1 cellular context compared by ENCODE assay signal in the genomic region with DNA sequence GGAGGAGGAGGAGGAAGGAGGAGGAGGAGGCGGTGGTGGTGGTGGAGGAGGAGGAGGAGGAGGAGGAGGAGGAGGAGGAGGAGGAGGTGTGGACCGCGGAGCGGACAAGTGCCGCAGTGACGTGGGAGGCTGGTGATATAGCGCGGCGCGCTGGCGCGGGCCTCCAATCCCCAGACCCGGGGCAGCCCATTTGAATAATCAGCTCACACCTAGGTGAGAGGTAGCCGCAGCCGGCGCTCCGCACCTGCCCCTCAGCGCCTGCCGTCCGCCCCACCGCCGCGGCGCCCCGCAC.
A peak's percentile ranks its signal among the peaks of the same experiment; 100 is the strongest.
TF ChIP-seq lines count a peak whose summit lies in the region.

No MANE protein-coding gene starts in this region.

TF ChIP-seq in HepG2, 621 proteins besides CTCF, POLR2A, EP300 and RAD21 (continued from another document and continues in another):
- TF ChIP-seq, protein P1, sequence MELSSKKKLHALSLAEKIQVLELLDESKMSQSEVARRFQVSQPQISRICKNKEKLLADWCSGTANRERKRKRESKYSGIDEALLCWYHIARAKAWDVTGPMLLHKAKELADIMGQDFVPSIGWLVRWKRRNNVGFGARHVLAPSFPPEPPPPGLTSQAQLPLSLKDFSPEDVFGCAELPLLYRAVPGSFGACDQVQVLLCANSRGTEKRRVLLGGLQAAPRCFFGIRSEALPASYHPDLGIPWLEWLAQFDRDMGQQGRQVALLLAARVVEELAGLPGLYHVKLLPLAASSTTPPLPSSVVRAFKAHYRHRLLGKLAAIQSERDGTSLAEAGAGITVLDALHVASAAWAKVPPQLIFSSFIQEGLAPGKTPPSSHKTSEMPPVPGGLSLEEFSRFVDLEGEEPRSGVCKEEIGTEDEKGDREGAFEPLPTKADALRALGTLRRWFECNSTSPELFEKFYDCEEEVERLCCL (CRISPR knock-in tag; IDR thresholded peaks at IDR 0.05; ENCODE audit: borderline replicate concordance): no peak
- TF ChIP-seq KDM2A (CRISPR knock-in tag; IDR thresholded peaks at IDR 0.05; ENCODE audit: borderline replicate concordance, low read depth) (no peak), NR2F6 (IDR thresholded peaks at IDR 0.05) (no peak), NR2F6 (CRISPR knock-in tag; IDR thresholded peaks at IDR 0.05) (no peak), KMT2B (CRISPR knock-in tag; IDR thresholded peaks at IDR 0.05) (no peak; the same call in 1 of the 2 replicates), TBL1XR1 (IDR thresholded peaks at IDR 0.05; ENCODE audit: borderline replicate concordance, low read length, partially characterized antibody) (no peak), KDM6A (CRISPR knock-in tag; IDR thresholded peaks at IDR 0.05; ENCODE audit: low read depth) (no peak), NR2F2 (IDR thresholded peaks at IDR 0.05; ENCODE audit: borderline replicate concordance, low read depth) (no peak), ZNF225 (CRISPR knock-in tag; IDR thresholded peaks at IDR 0.05) (no peak), KIAA2018 (CRISPR knock-in tag; IDR thresholded peaks at IDR 0.05; ENCODE audit: borderline replicate concordance) (no peak), ZNF496 (CRISPR knock-in tag; IDR thresholded peaks at IDR 0.05; ENCODE audit: insufficient replicate concordance) (no peak), HHEX (CRISPR knock-in tag; IDR thresholded peaks at IDR 0.05) (no peak), BRD4 (CRISPR knock-in tag; IDR thresholded peaks at IDR 0.05) (0 out of 2 replicates have a peak, but pooled peaks have one; percentile 14), TMF1 (CRISPR knock-in tag; IDR thresholded peaks at IDR 0.05; ENCODE audit: low read depth) (peak; percentile 72), ZNF431 (CRISPR knock-in tag; IDR thresholded peaks at IDR 0.05; ENCODE audit: borderline replicate concordance, low read depth) (no peak), PAX8 (CRISPR knock-in tag; IDR thresholded peaks at IDR 0.05; ENCODE audit: borderline replicate concordance) (no peak), ZNF468 (CRISPR knock-in tag; IDR thresholded peaks at IDR 0.05) (no peak), SMARCC2 (IDR thresholded peaks at IDR 0.05) (no peak), THAP11 (CRISPR knock-in tag; IDR thresholded peaks at IDR 0.05) (no peak), ZSCAN30 (CRISPR knock-in tag; IDR thresholded peaks at IDR 0.05) (no peak; the same call in 1 of the 2 replicates), MTA1 (CRISPR knock-in tag; IDR thresholded peaks at IDR 0.05; ENCODE audit: borderline replicate concordance) (no peak), HDAC6 (IDR thresholded peaks at IDR 0.05; ENCODE audit: low read depth, low read length) (no peak), ZBTB43 (CRISPR knock-in tag; conservative IDR thresholded peaks at IDR 0.05) (0 out of 2 replicates have a peak, but pooled peaks have one; percentile 11), ZNF275 (CRISPR knock-in tag; IDR thresholded peaks at IDR 0.05; ENCODE audit: borderline replicate concordance) (no peak), NKX3-1 (CRISPR knock-in tag; IDR thresholded peaks at IDR 0.05) (no peak), ATF1 (CRISPR knock-in tag; IDR thresholded peaks at IDR 0.05) (no peak), MTF2 (CRISPR knock-in tag; IDR thresholded peaks at IDR 0.05; ENCODE audit: borderline replicate concordance) (no peak), ATF7-NPFF (CRISPR knock-in tag; IDR thresholded peaks at IDR 0.05; ENCODE audit: low read depth) (no peak), ZNF383 (CRISPR knock-in tag; IDR thresholded peaks at IDR 0.05; ENCODE audit: borderline replicate concordance) (no peak), TEAD3 (CRISPR knock-in tag; optimal IDR thresholded peaks at IDR 0.05; ENCODE audit: borderline replicate concordance) (no peak), MAFG (CRISPR knock-in tag; IDR thresholded peaks at IDR 0.05) (no peak; the same call in 1 of the 2 replicates), SYNCRIP (IDR thresholded peaks at IDR 0.05; ENCODE audit: insufficient read depth, low read depth, low read length) (no peak), NR3C1 (CRISPR knock-in tag; IDR thresholded peaks at IDR 0.05) (no peak), ZNF546 (CRISPR knock-in tag; conservative IDR thresholded peaks at IDR 0.05) (no peak), ZNF724P (CRISPR knock-in tag; IDR thresholded peaks at IDR 0.05; ENCODE audit: borderline replicate concordance) (no peak), HMG20B (CRISPR knock-in tag; conservative IDR thresholded peaks at IDR 0.05) (no peak), ISL2 (CRISPR knock-in tag; IDR thresholded peaks at IDR 0.05) (no peak), ZNF761 (CRISPR knock-in tag; conservative IDR thresholded peaks at IDR 0.05) (peak; percentile 36; the same call in 1 of the 2 replicates), KLF13 (CRISPR knock-in tag; IDR thresholded peaks at IDR 0.05) (no peak), PRMT3 (CRISPR knock-in tag; IDR thresholded peaks at IDR 0.05; ENCODE audit: borderline replicate concordance, low read depth) (no peak), HNF4G (IDR thresholded peaks at IDR 0.05; ENCODE audit: borderline replicate concordance, low read depth, low read length) (no peak), HNF4G (CRISPR knock-in tag; IDR thresholded peaks at IDR 0.05; ENCODE audit: borderline replicate concordance, low read depth) (no peak), ZNF749 (CRISPR knock-in tag; IDR thresholded peaks at IDR 0.05; ENCODE audit: borderline replicate concordance) (no peak), KDM5B (CRISPR knock-in tag; IDR thresholded peaks at IDR 0.05; ENCODE audit: borderline replicate concordance) (no peak)
- TF ChIP-seq, protein P2, sequence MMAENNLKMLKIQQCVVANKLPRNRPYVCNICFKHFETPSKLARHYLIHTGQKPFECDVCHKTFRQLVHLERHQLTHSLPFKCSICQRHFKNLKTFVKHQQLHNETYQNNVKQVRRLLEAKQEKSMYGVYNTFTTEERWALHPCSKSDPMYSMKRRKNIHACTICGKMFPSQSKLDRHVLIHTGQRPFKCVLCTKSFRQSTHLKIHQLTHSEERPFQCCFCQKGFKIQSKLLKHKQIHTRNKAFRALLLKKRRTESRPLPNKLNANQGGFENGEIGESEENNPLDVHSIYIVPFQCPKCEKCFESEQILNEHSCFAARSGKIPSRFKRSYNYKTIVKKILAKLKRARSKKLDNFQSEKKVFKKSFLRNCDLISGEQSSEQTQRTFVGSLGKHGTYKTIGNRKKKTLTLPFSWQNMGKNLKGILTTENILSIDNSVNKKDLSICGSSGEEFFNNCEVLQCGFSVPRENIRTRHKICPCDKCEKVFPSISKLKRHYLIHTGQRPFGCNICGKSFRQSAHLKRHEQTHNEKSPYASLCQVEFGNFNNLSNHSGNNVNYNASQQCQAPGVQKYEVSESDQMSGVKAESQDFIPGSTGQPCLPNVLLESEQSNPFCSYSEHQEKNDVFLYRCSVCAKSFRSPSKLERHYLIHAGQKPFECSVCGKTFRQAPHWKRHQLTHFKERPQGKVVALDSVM (CRISPR knock-in tag; IDR thresholded peaks at IDR 0.05): no peak; the same call in none of the 2 replicates
- TF ChIP-seq, protein P3, sequence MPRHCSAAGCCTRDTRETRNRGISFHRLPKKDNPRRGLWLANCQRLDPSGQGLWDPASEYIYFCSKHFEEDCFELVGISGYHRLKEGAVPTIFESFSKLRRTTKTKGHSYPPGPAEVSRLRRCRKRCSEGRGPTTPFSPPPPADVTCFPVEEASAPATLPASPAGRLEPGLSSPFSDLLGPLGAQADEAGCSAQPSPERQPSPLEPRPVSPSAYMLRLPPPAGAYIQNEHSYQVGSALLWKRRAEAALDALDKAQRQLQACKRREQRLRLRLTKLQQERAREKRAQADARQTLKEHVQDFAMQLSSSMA (CRISPR knock-in tag; IDR thresholded peaks at IDR 0.05): no peak
- TF ChIP-seq, protein P4, sequence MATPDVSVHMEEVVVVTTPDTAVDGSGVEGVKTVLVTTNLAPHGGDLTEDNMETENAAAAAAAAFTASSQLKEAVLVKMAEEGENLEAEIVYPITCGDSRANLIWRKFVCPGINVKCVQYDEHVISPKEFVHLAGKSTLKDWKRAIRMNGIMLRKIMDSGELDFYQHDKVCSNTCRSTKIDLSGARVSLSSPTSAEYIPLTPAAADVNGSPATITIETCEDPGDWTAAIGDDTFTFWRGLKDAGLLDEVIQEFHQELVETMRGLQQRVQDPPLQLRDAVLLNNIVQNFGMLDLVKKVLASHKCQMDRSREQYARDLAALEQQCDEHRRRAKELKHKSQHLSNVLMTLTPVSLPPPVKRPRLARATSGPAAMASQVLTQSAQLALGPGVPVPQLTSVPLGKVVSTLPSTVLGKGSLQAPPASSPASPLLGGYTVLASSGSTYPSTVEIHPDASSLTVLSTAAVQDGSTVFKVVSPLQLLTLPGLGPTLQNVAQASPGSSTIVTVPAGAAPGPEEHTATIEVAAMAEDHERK (CRISPR knock-in tag; IDR thresholded peaks at IDR 0.05; ENCODE audit: low read depth): no peak
- TF ChIP-seq, protein P5, sequence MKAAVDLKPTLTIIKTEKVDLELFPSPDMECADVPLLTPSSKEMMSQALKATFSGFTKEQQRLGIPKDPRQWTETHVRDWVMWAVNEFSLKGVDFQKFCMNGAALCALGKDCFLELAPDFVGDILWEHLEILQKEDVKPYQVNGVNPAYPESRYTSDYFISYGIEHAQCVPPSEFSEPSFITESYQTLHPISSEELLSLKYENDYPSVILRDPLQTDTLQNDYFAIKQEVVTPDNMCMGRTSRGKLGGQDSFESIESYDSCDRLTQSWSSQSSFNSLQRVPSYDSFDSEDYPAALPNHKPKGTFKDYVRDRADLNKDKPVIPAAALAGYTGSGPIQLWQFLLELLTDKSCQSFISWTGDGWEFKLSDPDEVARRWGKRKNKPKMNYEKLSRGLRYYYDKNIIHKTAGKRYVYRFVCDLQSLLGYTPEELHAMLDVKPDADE (CRISPR knock-in tag; IDR thresholded peaks at IDR 0.05): no peak; the same call in 1 of the 2 replicates
